ENCODE assay signal across 24 cellular contexts in genomic region chr16:67535201-67535600, GRCh38. TPM values are rescaled to one million over a fixed set of nuclear protein-coding genes. Genes with fewer than 3 reads are reported as not detected.
DNase-seq lines count a peak whose midpoint lies in the region; ATAC-seq and TF ChIP-seq lines count a peak whose summit lies in the region.
"Had no signal": no experiment of that assay in that cellular context is flagged by ENCODE, and none has a peak within 500 bp of the region (broad histone marks: within the 10 kb centered on the region; RNA-seq: fewer than 3 reads in every experiment).

No MANE protein-coding gene starts in this region.

- H3K4me3 ChIP-seq in right cardiac atrium (ENCODE audit: low read length) (no peak overlapping the region), body of pancreas (no peak overlapping the region), thymus (ENCODE audit: low read length) (no peak overlapping the region)

- TF ChIP-seq POLR2A in body of pancreas (IDR thresholded peaks at IDR 0.05), result no peak

- H3K27me3 ChIP-seq in right cardiac atrium (ENCODE audit: control insufficient read depth, insufficient read depth) (no peaks in the 10 kb centered on the region), body of pancreas (no peaks in the 10 kb centered on the region), thymus (ENCODE audit: control insufficient read depth, insufficient read depth) (peaks cover 6% of the 10 kb centered on the region)

- H3K36me3 ChIP-seq in body of pancreas (replicated peaks in 1 of 2; ENCODE audit: insufficient read depth in 1 of 2, low read depth in 2 of 2), result no peaks in the 10 kb centered on the region
- peaks cover 5% of the 10 kb centered on the region for H3K36me3 ChIP-seq in thymus (ENCODE audit: control insufficient read depth, insufficient read depth)

- H3K27me3 Mint-ChIP-seq in mesothelial cell of epicardium (ENCODE audit: low read depth), result no peaks in the 10 kb centered on the region

- H3K4me1 ChIP-seq in right cardiac atrium (ENCODE audit: control insufficient read depth, insufficient read depth, low read length) (peaks cover 15% of the 10 kb centered on the region), body of pancreas (peaks cover 71% of the 10 kb centered on the region), thymus (ENCODE audit: control insufficient read depth, insufficient read depth, low read length) (peaks cover 19% of the 10 kb centered on the region)

- peak overlapping the region; percentile 3 for H3K4me3 Mint-ChIP-seq in mesothelial cell of epicardium
- H3K4me3 Mint-ChIP-seq: endodermal cell; stimulated activated naive CD8-positive, alpha-beta T cell treated with anti-CD3 and anti-CD28 coated beads, Interleukin-15, amount 100 ng/mL, for 72 hours had no signal

- no peak overlapping the region for H3K27ac ChIP-seq in right cardiac atrium (ENCODE audit: low read length)
- H3K27ac ChIP-seq in body of pancreas, result peak overlapping the region in 2 of 4 donors; percentile 2 to 13
- H3K27ac ChIP-seq in thymus (ENCODE audit: low read depth), result peak overlapping the region; percentile 15

- H3K9me3 ChIP-seq in right cardiac atrium (ENCODE audit: control insufficient read depth, low read length) (no peaks in the 10 kb centered on the region), body of pancreas (no peaks in the 10 kb centered on the region), thymus (ENCODE audit: control insufficient read depth) (no peaks in the 10 kb centered on the region)

- TF ChIP-seq CTCF in body of pancreas (IDR thresholded peaks at IDR 0.05) (no peak), mesothelial cell of epicardium (IDR thresholded peaks at IDR 0.05; ENCODE audit: unreplicated experiment) (no peak)

- H3K27ac Mint-ChIP-seq in mesothelial cell of epicardium, result peak overlapping the region; percentile 27
- H3K27ac Mint-ChIP-seq: endodermal cell had no signal

- ATAC-seq in right cardiac atrium, result no peak
- ATAC-seq in Right ventricle myocardium superior (ENCODE audit: poor library complexity), result no peak
- no peak for ATAC-seq in body of pancreas
- ATAC-seq in HG03159 (IDR thresholded peaks at IDR 0.05; ENCODE audit: unreplicated experiment), result no peak
- ATAC-seq: sciatic nerve; stimulated activated naive CD8-positive, alpha-beta T cell treated with anti-CD3 and anti-CD28 coated beads, Interleukin-15, amount 100 ng/mL, for 72 hours had no signal

- H3K4me1 Mint-ChIP-seq in mesothelial cell of epicardium, result peaks cover 31% of the 10 kb centered on the region

- WGBS in right cardiac atrium, result 92% methylated on average over 2 of the region's 2 CpGs
- WGBS in body of pancreas, 2 donors, result 57 to 61% methylated on average over 2 of the region's 2 CpGs
- WGBS in thymus, result 99% methylated on average over 2 of the region's 2 CpGs

- peaks cover 4% of the 10 kb centered on the region for H3K36me3 Mint-ChIP-seq in mesothelial cell of epicardium

- H3K9me3 Mint-ChIP-seq in mesothelial cell of epicardium, result no peaks in the 10 kb centered on the region
- H3K9me3 Mint-ChIP-seq: endodermal cell; stimulated activated naive CD8-positive, alpha-beta T cell treated with anti-CD3 and anti-CD28 coated beads, Interleukin-15, amount 100 ng/mL, for 72 hours had no signal

- intact Hi-C loops in right cardiac atrium (cut with DNase I), result no loop called here
- intact Hi-C loops in Right ventricle myocardium superior (cut with DNase I), result no loop called here
- intact Hi-C loops in body of pancreas (cut with DNase I), result no loop called here

- DNase-seq in right cardiac atrium (peak in 2 of 3 donors; percentile 35 to 38), Right ventricle myocardium superior (no peak), body of pancreas (peak; percentile 35 to 76 (median 59)), mesothelial cell of epicardium (ENCODE audit: low spot score in 2 of 2, unreplicated experiment in 2 of 2) (no peak), mucosa of gallbladder (ENCODE audit: low spot score) (no peak)
- DNase-seq in activated T-cell treated with anti-CD3 and anti-CD28 coated beads, Interleukin-2, amount 50 U/mL, for 1 hour, result no peak
- DNase-seq: activated CD8-positive, alpha-beta memory T cell treated with anti-CD3 and anti-CD28 coated beads for 24 hours; cerebellar nuclear complex; COR-L47; EL; endodermal cell; IMR-90; NCI-H1694 treated with DMSO at 0.1 percent for 48 hours; NCI-H226; SHP77; stimulated activated naive CD8-positive, alpha-beta T cell treated with anti-CD3 and anti-CD28 coated beads, Interleukin-15, amount 100 ng/mL, for 72 hours had no signal

RNA-seq across cellular contexts. Expression of gene RIPOR1, which starts 6.6 kb away (rescaled TPM):
- total RNA-seq in right cardiac atrium, result 10 to 100 TPM; 76.2 to 86.6 (median 83.7) TPM
- 43.8 TPM for polyA plus RNA-seq in right cardiac atrium
- total RNA-seq in Right ventricle myocardium superior, result 73.7 TPM
- total RNA-seq in body of pancreas, result 10 to 100 TPM; 37.9 to 62.6 TPM
- 55.9 to 69.2 TPM (median 58.9 TPM) in 3 replicates for total RNA-seq in mesothelial cell of epicardium
- polyA plus RNA-seq in thymus, result 25.4 TPM
- 70.6 TPM for total RNA-seq in mucosa of gallbladder

RNA-seq across cellular contexts. Expression of gene CTCF, which starts 27.1 kb away (rescaled TPM):
- total RNA-seq in right cardiac atrium (10 to 100 TPM; 24.2 to 30.5 (median 28.6) TPM), Right ventricle myocardium superior (24.9 TPM), body of pancreas (10 to 100 TPM; 24.4 to 33.0 TPM), mesothelial cell of epicardium (58.0 to 61.4 TPM (median 60.5 TPM) in 3 replicates), mucosa of gallbladder (39.8 TPM)
- polyA plus RNA-seq in right cardiac atrium (17.5 TPM), thymus (44.5 TPM)

RNA-seq across cellular contexts. Expression of gene AGRP, which starts 51.9 kb away (rescaled TPM):
- total RNA-seq in right cardiac atrium (not detected), Right ventricle myocardium superior (not detected), body of pancreas (not detected), mesothelial cell of epicardium (not detected in 3 replicates), mucosa of gallbladder (not detected)
- polyA plus RNA-seq in right cardiac atrium (not detected), thymus (0.87 TPM)
- total RNA-seq: endodermal cell; H4; IMR-90; mesenteric fat pad; sciatic nerve; T-helper 2 cell treated with Interferon-gamma antibody and Interleukin-4, amounts not matched to agents 100 ng/mL and 5 ng/mL, for 36 hours; ureter had no signal
- polyA plus RNA-seq: AG04450, IMR-90 had no signal

RNA-seq across cellular contexts. Expression of gene ATP6V0D1, which starts 54.2 kb away (rescaled TPM):
- total RNA-seq in right cardiac atrium (10 to 100 TPM; 64.1 to 79.4 (median 68.2) TPM), Right ventricle myocardium superior (59.9 TPM), body of pancreas (100 to 1,000 TPM in 1 of 2 donors, 10 to 100 TPM in 1; 53.7 to 102 TPM), mesothelial cell of epicardium (50.9 to 53.7 TPM (median 53.2 TPM) in 3 replicates), mucosa of gallbladder (106 TPM)
- polyA plus RNA-seq in right cardiac atrium (44.6 TPM), thymus (44.8 TPM)

Comparison
In these comparisons a context has a peak if more than half of its experiments do, and no peak if none do; other contexts are left out.
1. DNase-seq: peak in right cardiac atrium (2 of 3) and body of pancreas (4 of 4); none in Right ventricle myocardium superior (single experiment), mesothelial cell of epicardium (0 of 2), activated T-cell treated with anti-CD3 and anti-CD28 coated beads, Interleukin-2, amount 50 U/mL, for 1 hour (single experiment) and mucosa of gallbladder (single experiment).